15 cellular contexts compared by ENCODE assay signal in genomic region chr1:64890699-64891439, GRCh38.
DNase-seq lines count a peak whose midpoint lies in the region; ATAC-seq, FAIRE-seq and TF ChIP-seq lines count a peak whose summit lies in the region.
"Had no signal": no experiment of that assay in that cellular context is flagged by ENCODE, and none has a peak within 500 bp of the region (broad histone marks: within the 10 kb centered on the region; RNA-seq: fewer than 3 reads in every experiment).

No MANE protein-coding gene starts in this region.

- POLR2A ChIA-PET in CD8-positive, alpha-beta memory T cell (lab: Charles Lee) = no interaction called here
- POLR2A ChIA-PET in RWPE1 (lab: Yijun Ruan, JAX; ENCODE audit: low non-redundant PET) = no interaction called here

- no peaks in the 10 kb centered on the region for H3K27me3 ChIP-seq in CD8-positive, alpha-beta memory T cell (ENCODE audit: insufficient read depth, low read length, poor library complexity, severe bottlenecking)
- H3K27me3 ChIP-seq in WERI-Rb-1 (ENCODE audit: insufficient read depth, low read depth, severe bottlenecking) (no peaks in the 10 kb centered on the region), heart left ventricle (no peaks in the 10 kb centered on the region), pancreas (no peaks in the 10 kb centered on the region)
- H3K27me3 ChIP-seq: thyroid gland had no signal

- H3K36me3 ChIP-seq in CD8-positive, alpha-beta memory T cell (ENCODE audit: insufficient read depth, low read length) = no peaks in the 10 kb centered on the region
- H3K36me3 ChIP-seq in WERI-Rb-1 = no peaks in the 10 kb centered on the region
- peaks cover 0 to 1% (median 0%) of the 10 kb centered on the region in 9 donors for H3K36me3 ChIP-seq in heart left ventricle
- no peaks in the 10 kb centered on the region for H3K36me3 ChIP-seq in pancreas
- H3K36me3 ChIP-seq: thyroid gland had no signal

- no peaks in the 10 kb centered on the region for H3K9me3 Mint-ChIP-seq in CD8-positive, alpha-beta memory T cell
- no peaks in the 10 kb centered on the region for H3K9me3 Mint-ChIP-seq in glutamatergic neuron (ENCODE audit: unreplicated experiment)
- H3K9me3 Mint-ChIP-seq: activated CD4-positive, alpha-beta T cell treated with anti-CD3 and anti-CD28 coated beads, Interleukin-2, amount 10 ng/mL, durations not matched to agents 7 days and 5 days had no signal

- no peak for TF ChIP-seq CTCF in WERI-Rb-1 (IDR thresholded peaks at IDR 0.05; ENCODE audit: low read depth, low read length)
- TF ChIP-seq CTCF in heart left ventricle (IDR thresholded peaks at IDR 0.05) = no peak
- no peak for TF ChIP-seq CTCF in pancreas (IDR thresholded peaks at IDR 0.05)
- TF ChIP-seq CTCF in RWPE1 (conservative IDR thresholded peaks at IDR 0.05; ENCODE audit: low read depth) = no peak
- no peak for TF ChIP-seq CTCF in glutamatergic neuron (IDR thresholded peaks at IDR 0.05; ENCODE audit: partially characterized antibody, unreplicated experiment)

- peak; percentile 14 to 45 (median 30) for ATAC-seq in heart left ventricle
- peak in 3 of 4 donors; percentile 8 to 26 (median 15) for ATAC-seq in pancreas

- peaks cover 0 to 2% of the 10 kb centered on the region in 2 donors for H3K27me3 Mint-ChIP-seq in CD8-positive, alpha-beta memory T cell
- peaks cover 4% of the 10 kb centered on the region for H3K27me3 Mint-ChIP-seq in glutamatergic neuron (ENCODE audit: unreplicated experiment)
- H3K27me3 Mint-ChIP-seq: activated CD4-positive, alpha-beta T cell treated with anti-CD3 and anti-CD28 coated beads, Interleukin-2, amount 10 ng/mL, durations not matched to agents 7 days and 5 days had no signal

- peak overlapping the region; percentile 14 to 87 (median 52) for H3K27ac Mint-ChIP-seq in CD8-positive, alpha-beta memory T cell
- no peak overlapping the region for H3K27ac Mint-ChIP-seq in glutamatergic neuron (ENCODE audit: unreplicated experiment)
- H3K27ac Mint-ChIP-seq: activated CD4-positive, alpha-beta T cell treated with anti-CD3 and anti-CD28 coated beads, Interleukin-2, amount 10 ng/mL, durations not matched to agents 7 days and 5 days had no signal

- 44 to 51% (median 48%) methylated on average over 10 of the region's 10 CpGs for WGBS in heart left ventricle, 4 donors
- WGBS in pancreas, 2 donors = 49 to 59% methylated on average over 10 of the region's 10 CpGs

- H3K4me3 Mint-ChIP-seq in CD8-positive, alpha-beta memory T cell = peak overlapping the region in 6 of 7 donors; percentile 41 to 84 (median 62)
- H3K4me3 Mint-ChIP-seq in glutamatergic neuron (ENCODE audit: unreplicated experiment) = no peak overlapping the region
- H3K4me3 Mint-ChIP-seq: activated CD4-positive, alpha-beta T cell treated with anti-CD3 and anti-CD28 coated beads, Interleukin-2, amount 10 ng/mL, durations not matched to agents 7 days and 5 days had no signal

- TF ChIP-seq POLR2A in heart left ventricle (IDR thresholded peaks at IDR 0.05) = no peak

- CTCF ChIA-PET in CD8-positive, alpha-beta memory T cell (lab: Charles Lee) = no interaction called here
- CTCF ChIA-PET in RWPE1 (lab: Yijun Ruan, JAX) = no interaction called here

- H3K27ac ChIP-seq in CD8-positive, alpha-beta memory T cell (ENCODE audit: low read depth, low read length) = no peak overlapping the region
- H3K27ac ChIP-seq in WERI-Rb-1 (no peak overlapping the region), heart left ventricle (peak overlapping the region in 11 of 12 donors; percentile 9 to 62 (median 48)), pancreas (peak overlapping the region in 1 of 4 donors; percentile 10), RWPE1 (no peak overlapping the region)
- H3K27ac ChIP-seq: thyroid gland had no signal

- H3K36me3 Mint-ChIP-seq in CD8-positive, alpha-beta memory T cell = peaks cover 0 to 4% (median 2%) of the 10 kb centered on the region in 3 donors
- no peaks in the 10 kb centered on the region for H3K36me3 Mint-ChIP-seq in glutamatergic neuron (ENCODE audit: unreplicated experiment)

- peaks cover 95% of the 10 kb centered on the region for H3K4me1 ChIP-seq in CD8-positive, alpha-beta memory T cell (ENCODE audit: insufficient read depth, low read length)
- peaks cover 23 to 89% (median 56%) of the 10 kb centered on the region in 12 donors for H3K4me1 ChIP-seq in heart left ventricle
- peaks cover 5 to 42% (median 14%) of the 10 kb centered on the region in 3 donors for H3K4me1 ChIP-seq in pancreas

- no peak overlapping the region for H3K4me3 ChIP-seq in CD8-positive, alpha-beta memory T cell (ENCODE audit: low read length)
- H3K4me3 ChIP-seq in WERI-Rb-1 (ENCODE audit: low read depth, low read length) = no peak overlapping the region
- peak overlapping the region in 5 of 12 donors; percentile 1 to 30 (median 6) for H3K4me3 ChIP-seq in heart left ventricle
- H3K4me3 ChIP-seq in pancreas = no peak overlapping the region
- H3K4me3 ChIP-seq: GM12878, thyroid gland had no signal

- no peaks in the 10 kb centered on the region for H3K9me3 ChIP-seq in CD8-positive, alpha-beta memory T cell (ENCODE audit: low read length)
- H3K9me3 ChIP-seq in WERI-Rb-1 (ENCODE audit: severe bottlenecking) (no peaks in the 10 kb centered on the region), heart left ventricle (no peaks in the 10 kb centered on the region), pancreas (no peaks in the 10 kb centered on the region)
- H3K9me3 ChIP-seq: thyroid gland had no signal

- intact Hi-C loops in heart left ventricle (cut with DNase I) = loop anchor here in 3 of 10 donors (5.0 to 10.0 kb wide), 2 partner anchors 71 to 74 kb away; partner anchors contain the start of gene JAK1 (in 2 of the 3)
- intact Hi-C loops in pancreas (cut with DNase I) = no loop called here

- no peak for FAIRE-seq in pancreas (lab: Jason Lieb, UNC)
- FAIRE-seq: GM12878 had no signal

- DNase-seq in CD8-positive, alpha-beta memory T cell = no peak
- DNase-seq in WERI-Rb-1 = peak; percentile 10
- no peak for DNase-seq in heart left ventricle
- DNase-seq in pancreas = no peak
- DNase-seq in NCI-H2227 (lab: John Stamatoyannopoulos, UW; ENCODE audit: unreplicated experiment) = no peak
- no peak for DNase-seq in RWPE1 (ENCODE audit: low spot score)
- no peak for DNase-seq in glutamatergic neuron
- DNase-seq: activated CD4-positive, alpha-beta T cell treated with anti-CD3 and anti-CD28 coated beads, Interleukin-2, amount 10 ng/mL, durations not matched to agents 7 days and 5 days; activated effector memory CD4-positive, alpha-beta T cell treated with Interleukin-2 at 50 U/mL for 16 hours; effector CD4-positive, alpha-beta T cell; NCI-H2107; NCI-H774; T-helper 9 cell; thyroid gland had no signal

- H3K4me1 Mint-ChIP-seq in CD8-positive, alpha-beta memory T cell = peaks cover 95 to 100% (median 99%) of the 10 kb centered on the region in 3 donors
- peaks cover 15% of the 10 kb centered on the region for H3K4me1 Mint-ChIP-seq in glutamatergic neuron (ENCODE audit: low read depth, unreplicated experiment)

Comparison
In these comparisons a context has a peak if more than half of its experiments do, and no peak if none do; other contexts are left out.
1. H3K27ac ChIP-seq: peak in heart left ventricle (11 of 12); none in CD8-positive, alpha-beta memory T cell (single experiment), WERI-Rb-1 (single experiment) and RWPE1 (single experiment).